ENCODE assay signal across 12 cellular contexts in genomic region chr12:19507823-19508222, GRCh38.
DNase-seq lines count a peak whose midpoint lies in the region; ATAC-seq and TF ChIP-seq lines count a peak whose summit lies in the region.
"Had no signal": no experiment of that assay in that cellular context is flagged by ENCODE, and none has a peak within 500 bp of the region (broad histone marks: within the 10 kb centered on the region; RNA-seq: fewer than 3 reads in every experiment).

No MANE protein-coding gene starts in this region.

- H3K27me3 Mint-ChIP-seq in endothelial cell (ENCODE audit: unreplicated experiment), result peaks cover 3% of the 10 kb centered on the region

- ATAC-seq in stimulated activated effector memory CD8-positive, alpha-beta T cell treated with anti-CD3 and anti-CD28 coated beads, Interleukin-12 subunit alpha, Interleukin-12 subunit beta, amount 100 ng/mL, for 72 hours, result no peak
- ATAC-seq in HG03457 (IDR thresholded peaks at IDR 0.05; ENCODE audit: unreplicated experiment) (no peak), GM18861 (IDR thresholded peaks at IDR 0.05; ENCODE audit: unreplicated experiment) (no peak)
- ATAC-seq in activated naive CD4-positive, alpha-beta T cell treated with anti-CD3 and anti-CD28 coated beads, Interleukin-2, amount 50 U/mL, for 72 hours, result no peak
- ATAC-seq: activated CD8-positive, alpha-beta T cell treated with anti-CD3 and anti-CD28 coated beads, Interleukin-2, amount 10 ng/mL, durations not matched to agents 7 days and 5 days had no signal

- no peaks in the 10 kb centered on the region for H3K36me3 ChIP-seq in BJ (ENCODE audit: control insufficient read depth, insufficient read depth, low read length)

- H3K4me3 ChIP-seq in BJ (ENCODE audit: low read depth, low read length) (no peak overlapping the region), NB4 (ENCODE audit: low read depth, low read length) (no peak overlapping the region)

- POLR2A ChIA-PET in BJ (lab: Charles Lee), result interaction anchor here (0.5 to 0.7 kb wide), 2 partner anchors 136 to 705 kb away, joined by 3 to 4 read pairs; no protein-coding TSS in a partner anchor

- H3K9me3 Mint-ChIP-seq in endothelial cell (ENCODE audit: unreplicated experiment), result no peaks in the 10 kb centered on the region
- H3K9me3 Mint-ChIP-seq in stimulated activated effector memory CD8-positive, alpha-beta T cell treated with anti-CD3 and anti-CD28 coated beads, Interleukin-12 subunit alpha, Interleukin-12 subunit beta, amount 100 ng/mL, for 72 hours, result no peaks in the 10 kb centered on the region
- H3K9me3 Mint-ChIP-seq in activated naive CD4-positive, alpha-beta T cell treated with anti-CD3 and anti-CD28 coated beads, Interleukin-2, amount 50 U/mL, for 72 hours, result no peaks in the 10 kb centered on the region

- no peak for DNase-seq in BJ (ENCODE audit: low read depth)
- DNase-seq in NB4 (ENCODE audit: low read depth), result peak; percentile 37
- DNase-seq in endothelial cell (ENCODE audit: low spot score), result no peak
- DNase-seq in myocyte (ENCODE audit: low read depth), result peak; percentile 18
- no peak for DNase-seq in stimulated activated effector memory CD8-positive, alpha-beta T cell treated with anti-CD3 and anti-CD28 coated beads, Interleukin-12 subunit alpha, Interleukin-12 subunit beta, amount 100 ng/mL, for 72 hours (ENCODE audit: low spot score in 2 of 2)
- DNase-seq in activated naive CD4-positive, alpha-beta T cell treated with anti-CD3 and anti-CD28 coated beads, Interleukin-2, amount 50 U/mL, for 72 hours (ENCODE audit: low spot score in 2 of 2), result no peak
- DNase-seq: activated CD8-positive, alpha-beta T cell treated with anti-CD3 and anti-CD28 coated beads, Interleukin-2, amount 10 ng/mL, durations not matched to agents 7 days and 5 days; anterior cingulate cortex; GF-D8; NCI-H2081 had no signal

- no peak overlapping the region for H3K4me3 Mint-ChIP-seq in endothelial cell (ENCODE audit: unreplicated experiment)
- H3K4me3 Mint-ChIP-seq in stimulated activated effector memory CD8-positive, alpha-beta T cell treated with anti-CD3 and anti-CD28 coated beads, Interleukin-12 subunit alpha, Interleukin-12 subunit beta, amount 100 ng/mL, for 72 hours, result no peak overlapping the region
- H3K4me3 Mint-ChIP-seq: activated CD8-positive, alpha-beta T cell treated with anti-CD3 and anti-CD28 coated beads, Interleukin-2, amount 10 ng/mL, durations not matched to agents 7 days and 5 days had no signal

- H3K36me3 Mint-ChIP-seq in endothelial cell (ENCODE audit: low read depth, unreplicated experiment), result peaks cover 14% of the 10 kb centered on the region
- peaks cover 95% of the 10 kb centered on the region for H3K36me3 Mint-ChIP-seq in stimulated activated effector memory CD8-positive, alpha-beta T cell treated with anti-CD3 and anti-CD28 coated beads, Interleukin-12 subunit alpha, Interleukin-12 subunit beta, amount 100 ng/mL, for 72 hours
- peaks cover 21 to 22% of the 10 kb centered on the region in 2 donors for H3K36me3 Mint-ChIP-seq in activated naive CD4-positive, alpha-beta T cell treated with anti-CD3 and anti-CD28 coated beads, Interleukin-2, amount 50 U/mL, for 72 hours

- TF ChIP-seq CTCF in BJ (IDR thresholded peaks at IDR 0.05; ENCODE audit: insufficient read depth, low read depth, low read length) (peak; percentile 48), NB4 (IDR thresholded peaks at IDR 0.05; ENCODE audit: low read depth, low read length) (no peak), endothelial cell (IDR thresholded peaks at IDR 0.05; ENCODE audit: unreplicated experiment) (no peak)

- TF ChIP-seq POLR2A in NB4 (IDR thresholded peaks at IDR 0.05; ENCODE audit: extremely low read depth, insufficient read length), result no peak

- no peaks in the 10 kb centered on the region for H3K27me3 ChIP-seq in BJ (ENCODE audit: control insufficient read depth, insufficient read depth, low read length)

- peaks cover 19% of the 10 kb centered on the region for H3K4me1 Mint-ChIP-seq in endothelial cell (ENCODE audit: unreplicated experiment)
- peaks cover 37% of the 10 kb centered on the region for H3K4me1 Mint-ChIP-seq in stimulated activated effector memory CD8-positive, alpha-beta T cell treated with anti-CD3 and anti-CD28 coated beads, Interleukin-12 subunit alpha, Interleukin-12 subunit beta, amount 100 ng/mL, for 72 hours

- CTCF ChIA-PET in BJ (lab: Yijun Ruan, JAX), result interaction anchor here (1.0 to 2.7 kb wide), 6 partner anchors 9 to 232 kb away, joined by 3 to 10 read pairs (median 6); no protein-coding TSS in a partner anchor

- peak overlapping the region; percentile 58 for H3K27ac Mint-ChIP-seq in endothelial cell (ENCODE audit: unreplicated experiment)
- no peak overlapping the region for H3K27ac Mint-ChIP-seq in stimulated activated effector memory CD8-positive, alpha-beta T cell treated with anti-CD3 and anti-CD28 coated beads, Interleukin-12 subunit alpha, Interleukin-12 subunit beta, amount 100 ng/mL, for 72 hours
- H3K27ac Mint-ChIP-seq in activated naive CD4-positive, alpha-beta T cell treated with anti-CD3 and anti-CD28 coated beads, Interleukin-2, amount 50 U/mL, for 72 hours, result no peak overlapping the region
- H3K27ac Mint-ChIP-seq: activated CD8-positive, alpha-beta T cell treated with anti-CD3 and anti-CD28 coated beads, Interleukin-2, amount 10 ng/mL, durations not matched to agents 7 days and 5 days had no signal

Comparison
In these comparisons a context has a peak if more than half of its experiments do, and no peak if none do; other contexts are left out.
1. DNase-seq: peak in NB4 (single experiment) and myocyte (single experiment); none in BJ (single experiment), endothelial cell (single experiment), stimulated activated effector memory CD8-positive, alpha-beta T cell treated with anti-CD3 and anti-CD28 coated beads, Interleukin-12 subunit alpha, Interleukin-12 subunit beta, amount 100 ng/mL, for 72 hours (0 of 2) and activated naive CD4-positive, alpha-beta T cell treated with anti-CD3 and anti-CD28 coated beads, Interleukin-2, amount 50 U/mL, for 72 hours (0 of 2).